Comparison of ENCODE assay signal across 8 cellular contexts in the genomic region with DNA sequence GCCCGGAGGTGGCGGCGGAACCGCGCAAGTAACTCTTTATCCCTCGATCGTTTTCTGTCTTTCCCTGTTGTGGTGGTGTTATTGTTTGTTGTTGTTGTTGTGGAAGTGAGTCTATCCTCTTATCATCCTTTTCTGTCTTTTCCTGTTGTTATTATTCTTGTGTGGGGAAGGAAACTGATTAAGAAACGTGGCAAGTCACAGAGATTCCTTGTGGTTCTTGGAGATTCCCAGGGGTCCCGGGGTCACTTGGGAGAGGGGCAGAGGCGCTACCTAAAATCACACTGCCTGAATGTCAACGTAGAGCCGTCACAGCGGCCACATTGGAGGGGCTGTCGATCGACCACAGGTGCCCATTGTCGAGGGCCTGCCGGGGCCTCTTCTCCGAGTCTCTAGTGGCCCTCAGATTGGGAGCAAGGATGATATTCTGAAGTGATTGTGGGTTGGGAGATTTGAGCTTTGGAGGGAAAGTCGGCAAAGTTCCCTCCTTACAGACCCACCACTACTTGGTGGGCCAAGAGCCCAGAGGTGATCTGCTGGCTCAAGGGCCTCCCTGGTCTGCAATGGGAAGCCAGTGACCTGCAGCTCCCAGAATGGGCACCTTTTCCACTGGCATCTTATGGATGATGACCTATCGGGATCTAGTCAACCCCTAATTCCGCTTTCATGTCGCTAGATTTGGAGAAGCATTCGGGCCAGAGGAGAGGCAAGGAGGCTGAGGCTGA. TPM values are rescaled to one million over a fixed set of nuclear protein-coding genes. Genes with fewer than 3 reads are reported as not detected.
DNase-seq lines count a peak whose midpoint lies in the region; ATAC-seq and TF ChIP-seq lines count a peak whose summit lies in the region.

No MANE protein-coding gene starts in this region.

- H3K27me3 ChIP-seq in suprapubic skin = no peaks in the 10 kb centered on the region

- no peak for ATAC-seq in activated naive CD8-positive, alpha-beta T cell treated with anti-CD3 and anti-CD28 coated beads, Interleukin-2, amount 50 U/mL, for 24 hours
- ATAC-seq in HG03108 (IDR thresholded peaks at IDR 0.05; ENCODE audit: unreplicated experiment) (no peak), GM18511 (IDR thresholded peaks at IDR 0.05; ENCODE audit: unreplicated experiment) (no peak)

- no peaks in the 10 kb centered on the region for H3K9me3 Mint-ChIP-seq in activated naive CD8-positive, alpha-beta T cell treated with anti-CD3 and anti-CD28 coated beads, Interleukin-2, amount 50 U/mL, for 24 hours

- TF ChIP-seq CTCF in suprapubic skin (IDR thresholded peaks at IDR 0.05) = no peak

- no peak for TF ChIP-seq POLR2A in suprapubic skin (IDR thresholded peaks at IDR 0.05)

- no peaks in the 10 kb centered on the region for H3K27me3 Mint-ChIP-seq in activated naive CD8-positive, alpha-beta T cell treated with anti-CD3 and anti-CD28 coated beads, Interleukin-2, amount 50 U/mL, for 24 hours

- H3K4me1 Mint-ChIP-seq in activated naive CD8-positive, alpha-beta T cell treated with anti-CD3 and anti-CD28 coated beads, Interleukin-2, amount 50 U/mL, for 24 hours = peaks cover 51% of the 10 kb centered on the region

- H3K4me3 Mint-ChIP-seq in activated naive CD8-positive, alpha-beta T cell treated with anti-CD3 and anti-CD28 coated beads, Interleukin-2, amount 50 U/mL, for 24 hours = peak overlapping the region; percentile 97

- peak overlapping the region; percentile 78 for H3K4me3 ChIP-seq in suprapubic skin

- H3K36me3 ChIP-seq in suprapubic skin = peaks cover 7% of the 10 kb centered on the region

- peak overlapping the region; percentile 94 for H3K27ac Mint-ChIP-seq in activated naive CD8-positive, alpha-beta T cell treated with anti-CD3 and anti-CD28 coated beads, Interleukin-2, amount 50 U/mL, for 24 hours

- DNase-seq in NCI-H2107 treated with DMSO at 0.1 percent for 48 hours (lab: John Stamatoyannopoulos, UW; ENCODE audit: unreplicated experiment) = peak; percentile 7
- no peak for DNase-seq in NCI-H2107 (lab: John Stamatoyannopoulos, UW)
- DNase-seq in activated naive CD8-positive, alpha-beta T cell treated with anti-CD3 and anti-CD28 coated beads, Interleukin-2, amount 50 U/mL, for 24 hours = no peak
- peak; percentile 22 for DNase-seq in iPS-NIHi11 (ENCODE audit: low spot score)
- DNase-seq in suprapubic skin (ENCODE audit: low spot score in 2 of 2) = no peak
- no peak for DNase-seq in ecto neural progenitor cell (ENCODE audit: low spot score)

- H3K27ac ChIP-seq in suprapubic skin = peak overlapping the region; percentile 93

- no peaks in the 10 kb centered on the region for H3K9me3 ChIP-seq in suprapubic skin

- no peak for TF ChIP-seq EP300 in suprapubic skin (IDR thresholded peaks at IDR 0.05)

- 34% methylated on average over 23 of the region's 23 CpGs for WGBS in suprapubic skin

- peaks cover 31% of the 10 kb centered on the region for H3K4me1 ChIP-seq in suprapubic skin

- peaks cover 20% of the 10 kb centered on the region for H3K36me3 Mint-ChIP-seq in activated naive CD8-positive, alpha-beta T cell treated with anti-CD3 and anti-CD28 coated beads, Interleukin-2, amount 50 U/mL, for 24 hours (ENCODE audit: low read depth)

RNA-seq across cellular contexts. Expression of a gene that starts 0.8 kb away (rescaled TPM):
- total RNA-seq in suprapubic skin = 10 to 100 TPM in 2 of 4 donors, 1 to 10 TPM in 2; 5.2 to 34.9 (median 14.5) TPM

Comparison
In these comparisons a context has a peak if more than half of its experiments do, and no peak if none do; other contexts are left out.
1. DNase-seq: peak in NCI-H2107 treated with DMSO at 0.1 percent for 48 hours (single experiment) and iPS-NIHi11 (single experiment); none in NCI-H2107 (single experiment), activated naive CD8-positive, alpha-beta T cell treated with anti-CD3 and anti-CD28 coated beads, Interleukin-2, amount 50 U/mL, for 24 hours (single experiment), suprapubic skin (0 of 2) and ecto neural progenitor cell (single experiment).